In the genomic region with DNA sequence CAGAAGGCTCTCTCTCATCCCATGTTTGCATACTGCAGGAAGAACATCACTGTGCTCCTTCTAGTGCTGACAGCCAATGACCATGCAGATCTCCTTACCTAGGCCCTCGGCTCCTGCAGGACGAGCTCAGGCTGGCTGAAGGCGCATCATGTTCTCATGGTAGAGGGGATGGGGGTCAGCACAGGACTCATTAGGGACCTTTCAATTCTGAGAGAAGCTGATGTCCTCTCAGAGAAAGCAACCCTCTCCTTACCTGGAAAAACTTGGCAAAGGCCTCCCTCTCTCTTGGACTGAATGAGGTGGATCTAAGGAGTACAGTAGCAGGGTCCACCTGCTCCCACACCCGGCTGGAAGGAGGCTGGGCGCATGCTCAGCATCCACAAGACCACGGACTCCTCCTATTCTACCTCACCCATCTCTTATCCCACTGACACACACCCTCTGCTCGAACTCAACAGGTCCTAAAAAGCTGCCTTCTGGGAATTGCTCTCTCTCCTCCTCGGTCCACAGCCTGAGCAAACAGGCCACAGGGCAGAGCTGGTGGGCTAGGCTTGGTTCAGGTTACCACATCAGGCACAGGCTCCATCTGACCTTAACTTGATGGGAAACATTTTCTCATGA, we compare ENCODE assay signal across 16 cellular contexts. TPM values are rescaled to one million over a fixed set of nuclear protein-coding genes. Genes with fewer than 3 reads are reported as not detected.
DNase-seq lines count a peak whose midpoint lies in the region; ATAC-seq and TF ChIP-seq lines count a peak whose summit lies in the region.
"Had no signal": no experiment of that assay in that cellular context is flagged by ENCODE, and none has a peak within 500 bp of the region (broad histone marks: within the 10 kb centered on the region; RNA-seq: fewer than 3 reads in every experiment).

No MANE protein-coding gene starts in this region.

- no peak overlapping the region for H3K23ac ChIP-seq in neuronal stem cell (ENCODE audit: low read depth, low read length, poor library complexity)

- H4K91ac ChIP-seq in neuronal stem cell (ENCODE audit: low read depth, low read length, poor library complexity): no peak overlapping the region

- H3K27me3 Mint-ChIP-seq in CD4-positive, alpha-beta T cell: no peaks in the 10 kb centered on the region
- H3K27me3 Mint-ChIP-seq: activated CD4-positive, alpha-beta memory T cell treated with anti-CD3 and anti-CD28 coated beads for 36 hours had no signal

- H3K4me3 Mint-ChIP-seq in CD4-positive, alpha-beta T cell: peak overlapping the region; percentile 64
- H3K4me3 Mint-ChIP-seq: activated CD4-positive, alpha-beta memory T cell treated with anti-CD3 and anti-CD28 coated beads for 36 hours had no signal

- H3K27me3 ChIP-seq in CD4-positive, alpha-beta T cell (ENCODE audit: control insufficient read depth, insufficient read depth, low read length): no peaks in the 10 kb centered on the region
- no peaks in the 10 kb centered on the region for H3K27me3 ChIP-seq in Loucy (ENCODE audit: insufficient read depth, low read length, poor library complexity, severe bottlenecking)
- H3K27me3 ChIP-seq in neuronal stem cell (ENCODE audit: control insufficient read depth in 3 of 3, insufficient read depth in 3 of 3, low read depth in 1 of 3, low read length in 3 of 3): no peaks in the 10 kb centered on the region
- H3K27me3 ChIP-seq: BE2C had no signal

- no peak overlapping the region for H3K18ac ChIP-seq in neuronal stem cell (ENCODE audit: low read length)

- DNase-seq in CD4-positive, alpha-beta T cell: peak in 1 of 10 experiments; percentile 10
- DNase-seq in coronary artery (ENCODE audit: low spot score) (peak; percentile 40), neuronal stem cell (ENCODE audit: low spot score) (no peak), HT-29 (ENCODE audit: low spot score) (no peak)
- DNase-seq: activated CD4-positive, alpha-beta memory T cell treated with anti-CD3 and anti-CD28 coated beads for 36 hours; BE2C; cortex of kidney; HCEC 1CT; IMR-90; NCI-H2081 treated with DMSO at 0.1 percent for 48 hours had no signal

- H3K9me2 ChIP-seq in Loucy (replicated peaks; ENCODE audit: low read depth, low read length): no peaks in the 10 kb centered on the region

- H2AK5ac ChIP-seq in neuronal stem cell (ENCODE audit: low read depth, low read length): no peak overlapping the region

- intact Hi-C loops in CD4-positive, alpha-beta T cell (cut with DNase I, micrococcal nuclease): loop anchor here in 1 of 2 experiments (5.0 kb wide), 3 partner anchors 205 to 1590 kb away; a partner anchor contains a TSS

- H4K8ac ChIP-seq in neuronal stem cell (ENCODE audit: low read depth, low read length): no peak overlapping the region

- H3K4me1 ChIP-seq in Loucy (ENCODE audit: insufficient read depth, low read length, poor library complexity, severe bottlenecking): peaks cover 44% of the 10 kb centered on the region
- peaks cover 14 to 16% of the 10 kb centered on the region in 2 donors for H3K4me1 ChIP-seq in neuronal stem cell (ENCODE audit: control insufficient read depth in 2 of 2, insufficient read depth in 1 of 2, low read depth in 1 of 2, low read length in 2 of 2)
- H3K4me1 ChIP-seq: BE2C had no signal

- no peak overlapping the region for H3K27ac ChIP-seq in CD4-positive, alpha-beta T cell (ENCODE audit: low read depth, low read length)
- H3K27ac ChIP-seq in coronary artery (no peak overlapping the region), neuronal stem cell (replicated peaks; ENCODE audit: low read length) (no peak overlapping the region)
- H3K27ac ChIP-seq: epithelial cell of prostate, thoracic aorta had no signal

- H3K4me2 ChIP-seq in Loucy (ENCODE audit: low read depth, low read length, poor library complexity, severe bottlenecking) (peak overlapping the region; percentile 50), neuronal stem cell (ENCODE audit: insufficient read depth, low read length, poor library complexity, severe bottlenecking) (no peak overlapping the region)

- H3K9ac ChIP-seq in Loucy (ENCODE audit: low read depth, low read length, poor library complexity, severe bottlenecking) (no peak overlapping the region), neuronal stem cell (ENCODE audit: low read depth, low read length, poor library complexity) (no peak overlapping the region)

- CTCF ChIA-PET in CD4-positive, alpha-beta T cell (lab: Charles Lee): no interaction called here

- no peak overlapping the region for H2AFZ ChIP-seq in Loucy (ENCODE audit: low read length)
- H2AFZ ChIP-seq in neuronal stem cell (ENCODE audit: low read length): no peak overlapping the region

- H3K4ac ChIP-seq in neuronal stem cell (ENCODE audit: low read length): no peak overlapping the region

- H3K9me3 ChIP-seq in CD4-positive, alpha-beta T cell (ENCODE audit: control insufficient read depth, low read length): no peaks in the 10 kb centered on the region
- H3K9me3 ChIP-seq in Loucy (ENCODE audit: insufficient read depth, low read depth, low read length) (no peaks in the 10 kb centered on the region), neuronal stem cell (replicated peaks in 1 of 2; ENCODE audit: control insufficient read depth in 2 of 2, insufficient read depth in 1 of 2, low read depth in 1 of 2, low read length in 2 of 2) (no peaks in the 10 kb centered on the region)
- H3K9me3 ChIP-seq: BE2C, thoracic aorta had no signal

- H3K79me2 ChIP-seq in Loucy (ENCODE audit: insufficient read depth, low read length): peaks cover 92% of the 10 kb centered on the region

- POLR2A ChIA-PET in CD4-positive, alpha-beta T cell (lab: Charles Lee): no interaction called here

- peak overlapping the region; percentile 3 for H2BK5ac ChIP-seq in neuronal stem cell (ENCODE audit: low read length)

- peak overlapping the region; percentile 28 for H3K27ac Mint-ChIP-seq in CD4-positive, alpha-beta T cell
- H3K27ac Mint-ChIP-seq: activated CD4-positive, alpha-beta memory T cell treated with anti-CD3 and anti-CD28 coated beads for 36 hours had no signal

- TF ChIP-seq CTCF in CD4-positive, alpha-beta T cell (IDR thresholded peaks at IDR 0.05): no peak
- TF ChIP-seq CTCF in Loucy (conservative IDR thresholded peaks at IDR 0.05; ENCODE audit: low read length): no peak
- no peak for TF ChIP-seq CTCF in coronary artery (IDR thresholded peaks at IDR 0.05)

- H3K36me3 ChIP-seq in Loucy (ENCODE audit: insufficient read depth, low read length) (no peaks in the 10 kb centered on the region), neuronal stem cell (replicated peaks in 1 of 2; ENCODE audit: control insufficient read depth in 2 of 2, insufficient read depth in 2 of 2, low read length in 2 of 2) (peaks cover 2 to 19% of the 10 kb centered on the region in 2 donors)
- H3K36me3 ChIP-seq: BE2C had no signal

- peaks cover 13% of the 10 kb centered on the region for H4K20me1 ChIP-seq in Loucy (ENCODE audit: insufficient read depth, low read length, poor library complexity, severe bottlenecking)

- peaks cover 21% of the 10 kb centered on the region for H3K36me3 Mint-ChIP-seq in CD4-positive, alpha-beta T cell (ENCODE audit: low read depth)

- H3K14ac ChIP-seq in neuronal stem cell (ENCODE audit: low read length): no peak overlapping the region

- no peaks in the 10 kb centered on the region for H3K9me3 Mint-ChIP-seq in CD4-positive, alpha-beta T cell
- H3K9me3 Mint-ChIP-seq: activated CD4-positive, alpha-beta memory T cell treated with anti-CD3 and anti-CD28 coated beads for 36 hours had no signal

- no peaks in the 10 kb centered on the region for H3F3A ChIP-seq in Loucy (ENCODE audit: low read depth)

- no peak overlapping the region for H2BK120ac ChIP-seq in neuronal stem cell (ENCODE audit: low read depth, low read length)

- no peak overlapping the region for H2BK15ac ChIP-seq in neuronal stem cell (ENCODE audit: low read length)

- no CpG with 5 or more reads among the region's 8 CpGs for WGBS in neuronal stem cell (ENCODE audit: extremely low coverage in 2 of 2, insufficient read length in 2 of 2, insufficient replicate concordance in 1 of 2), 2 donors

- H3K4me3 ChIP-seq in Loucy (ENCODE audit: low read length, poor library complexity, severe bottlenecking) (peak overlapping the region; percentile 16), coronary artery (no peak overlapping the region), neuronal stem cell (ENCODE audit: low read length in 2 of 2) (no peak overlapping the region)
- H3K4me3 ChIP-seq: lung, thoracic aorta had no signal

- peaks cover 57% of the 10 kb centered on the region for H3K4me1 Mint-ChIP-seq in CD4-positive, alpha-beta T cell (ENCODE audit: low read depth)

- no peak overlapping the region for H2BK12ac ChIP-seq in neuronal stem cell (ENCODE audit: low read length)

- no peak for ATAC-seq in CD4-positive, alpha-beta T cell (ENCODE audit: poor library complexity)
- ATAC-seq in HG02759 (IDR thresholded peaks at IDR 0.05; ENCODE audit: unreplicated experiment) (no peak), GM21381 (IDR thresholded peaks at IDR 0.05; ENCODE audit: unreplicated experiment) (no peak)

- H3K79me1 ChIP-seq in neuronal stem cell (ENCODE audit: low read depth, low read length): peaks cover 16% of the 10 kb centered on the region

RNA-seq across cellular contexts. Expression of a gene that starts 2.9 kb away (rescaled TPM):
- 1 to 10 TPM; 4.0 to 4.4 TPM for total RNA-seq in CD4-positive, alpha-beta T cell
- polyA plus RNA-seq in neuronal stem cell (2013, experiment 1 of 2): 4.8 TPM
- 4.2 TPM for polyA plus RNA-seq in neuronal stem cell (2013, experiment 2 of 2)
- 16.5 and 20.4 TPM in 2 replicates for total RNA-seq in HT-29 (2014; rRNA removed; shearing (Covaris generic))
